Comparison of ENCODE assay signal across 1 cellular context in genomic region chr21:34670220-34670961, GRCh38.
TF ChIP-seq lines count a peak whose summit lies in the region.

No MANE protein-coding gene starts in this region.

TF ChIP-seq in HepG2, 621 proteins besides CTCF, POLR2A, EP300 and RAD21 (continued from another document):
- 0 out of 2 replicates have a peak, but pooled peaks have one; percentile 21 for TF ChIP-seq ZFY (CRISPR knock-in tag; IDR thresholded peaks at IDR 0.05)
- peak; percentile 32; the same call in 1 of the 2 replicates for TF ChIP-seq ZNF687 (CRISPR knock-in tag; IDR thresholded peaks at IDR 0.05)
- peak; percentile 49; the same call in 1 of the 2 replicates for TF ChIP-seq ZNF274 (CRISPR knock-in tag; IDR thresholded peaks at IDR 0.05)
